Comparison of ENCODE assay signal across 19 cellular contexts in genomic region chr22:17161991-17162390, GRCh38. TPM values are rescaled to one million over a fixed set of nuclear protein-coding genes. Genes with fewer than 3 reads are reported as not detected.
DNase-seq lines count a peak whose midpoint lies in the region; ATAC-seq and TF ChIP-seq lines count a peak whose summit lies in the region.
"Had no signal": no experiment of that assay in that cellular context is flagged by ENCODE, and none has a peak within 500 bp of the region (broad histone marks: within the 10 kb centered on the region; RNA-seq: fewer than 3 reads in every experiment).

No MANE protein-coding gene starts in this region.

- H3K4me3 ChIP-seq in A673 (ENCODE audit: low read depth, low read length, poor library complexity, severe bottlenecking) (no peak overlapping the region), gastrocnemius medialis (no peak overlapping the region), prostate gland (no peak overlapping the region)
- H3K4me3 ChIP-seq: BLaER1 treated with 17β-estradiol and CSF1 and Interleukin-3, amounts not matched to agents 10 nM and 100 nM; GM12878; GM23338 had no signal

- POLR2A ChIA-PET in A673 (lab: Charles Lee; ENCODE audit: low non-redundant PET): no interaction called here

- peak overlapping the region; percentile 42 to 48 (median 46) for H3K4me3 Mint-ChIP-seq in nephron
- H3K4me3 Mint-ChIP-seq: GM23338 had no signal

- no peak overlapping the region for H3K27ac ChIP-seq in A673 (ENCODE audit: low read depth, low read length, poor library complexity, severe bottlenecking)
- no peak overlapping the region for H3K27ac ChIP-seq in gastrocnemius medialis
- no peak overlapping the region for H3K27ac ChIP-seq in prostate gland
- H3K27ac ChIP-seq: BLaER1 treated with 17β-estradiol and CSF1 and Interleukin-3, amounts not matched to agents 10 nM and 100 nM had no signal

- CTCF ChIA-PET in A673 (lab: Charles Lee): interaction anchor here (1.1 kb wide), 1 partner anchor 10 kb away, joined by 3 read pairs; no protein-coding TSS in a partner anchor

- TF ChIP-seq POLR2A in gastrocnemius medialis (IDR thresholded peaks at IDR 0.05): no peak
- TF ChIP-seq POLR2A in prostate gland (IDR thresholded peaks at IDR 0.05): no peak

- DNase-seq in A673 (ENCODE audit: low spot score): no peak
- peak; percentile 65 for DNase-seq in EL
- DNase-seq in RPMI7951 (ENCODE audit: low read depth): peak; percentile 71
- DNase-seq in gastrocnemius medialis: no peak
- no peak for DNase-seq in COR-L47 (lab: John Stamatoyannopoulos, UW)
- DNase-seq in prostate gland (ENCODE audit: low spot score): no peak
- DNase-seq: 8988T; ACHN; CD4-positive, CD25-positive, alpha-beta regulatory T cell; DMS79; H7 had no signal

- no peak overlapping the region for H3K27ac Mint-ChIP-seq in nephron
- H3K27ac Mint-ChIP-seq: CD4-positive, CD25-positive, alpha-beta regulatory T cell; GM23338; IgD-negative memory B cell had no signal

- TF ChIP-seq CTCF in A673 (conservative IDR thresholded peaks at IDR 0.05; ENCODE audit: low read depth, low read length) (no peak), nephron (IDR thresholded peaks at IDR 0.05; ENCODE audit: unreplicated experiment in 3 of 3) (no peak), gastrocnemius medialis (IDR thresholded peaks at IDR 0.05 in 4 of 5, conservative IDR thresholded peaks at IDR 0.05 in 1 of 5) (no peak), prostate gland (IDR thresholded peaks at IDR 0.05) (no peak)

- H3K4me1 Mint-ChIP-seq in nephron: peaks cover 6% of the 10 kb centered on the region

- peaks cover 5% of the 10 kb centered on the region for H3K4me1 ChIP-seq in A673 (ENCODE audit: insufficient read depth, low read length, poor library complexity, severe bottlenecking)
- H3K4me1 ChIP-seq in gastrocnemius medialis: peaks cover 19 to 23% of the 10 kb centered on the region in 2 donors
- H3K4me1 ChIP-seq in prostate gland (replicated peaks): no peaks in the 10 kb centered on the region

- H3K27me3 Mint-ChIP-seq in nephron (ENCODE audit: low read depth): peaks cover 3% of the 10 kb centered on the region
- H3K27me3 Mint-ChIP-seq: IgD-negative memory B cell had no signal

- no peaks in the 10 kb centered on the region for H3K27me3 ChIP-seq in A673 (replicated peaks; ENCODE audit: insufficient read depth, low read depth, low read length, poor library complexity)
- H3K27me3 ChIP-seq in gastrocnemius medialis: no peaks in the 10 kb centered on the region
- H3K27me3 ChIP-seq in prostate gland (replicated peaks; ENCODE audit: insufficient read depth): no peaks in the 10 kb centered on the region
- H3K27me3 ChIP-seq: BLaER1 treated with 17β-estradiol and CSF1 and Interleukin-3, amounts not matched to agents 10 nM and 100 nM had no signal

- in situ Hi-C loops in gastrocnemius medialis (cut with MboI; ENCODE audit: low sequenced_read_pairs in 4 of 4): loop anchor here in 2 of 4 donors (10.0 to 25.0 kb wide), 3 partner anchors 87 to 475 kb away; partner anchors contain the start of genes ATP6V1E1 (in 1 of the 2) and BCL2L13 (in 1 of the 2)

- H3K9me3 Mint-ChIP-seq in nephron: no peaks in the 10 kb centered on the region
- H3K9me3 Mint-ChIP-seq: CD4-positive, CD25-positive, alpha-beta regulatory T cell; GM23338; IgD-negative memory B cell had no signal

- H3K36me3 ChIP-seq in A673 (ENCODE audit: insufficient read depth, low read length, poor library complexity, severe bottlenecking) (peaks cover 4% of the 10 kb centered on the region), gastrocnemius medialis (no peaks in the 10 kb centered on the region), prostate gland (no peaks in the 10 kb centered on the region)

- WGBS in prostate gland: 93% methylated on average over 3 of the region's 3 CpGs

- no peaks in the 10 kb centered on the region for H3K36me3 Mint-ChIP-seq in nephron (ENCODE audit: low read depth)
- H3K36me3 Mint-ChIP-seq: CD4-positive, CD25-positive, alpha-beta regulatory T cell; IgD-negative memory B cell had no signal

- no peaks in the 10 kb centered on the region for H3K9me3 ChIP-seq in A673 (ENCODE audit: low read depth, low read length, poor library complexity, severe bottlenecking)
- no peaks in the 10 kb centered on the region for H3K9me3 ChIP-seq in gastrocnemius medialis
- H3K9me3 ChIP-seq in prostate gland: no peaks in the 10 kb centered on the region
- H3K9me3 ChIP-seq: BLaER1 treated with 17β-estradiol and CSF1 and Interleukin-3, amounts not matched to agents 10 nM and 100 nM had no signal

- intact Hi-C loops in A673 (cut with micrococcal nuclease; ENCODE audit: unreplicated experiment) (no loop called here), gastrocnemius medialis (cut with DNase I; ENCODE audit: low total_unique reads) (no loop called here), prostate gland (cut with DNase I) (loop anchor here (10.0 kb wide), 2 partner anchors 77 to 463 kb away; partner anchors contain the start of genes ATP6V1E1 and IL17RA)

- BruUV-seq in A673 (replicated peaks; lab: Mats Ljungman, UMichigan): TSS peak; percentile 2

- ATAC-seq in gastrocnemius medialis: no peak
- no peak for ATAC-seq in HG02759 (IDR thresholded peaks at IDR 0.05; ENCODE audit: unreplicated experiment)
- ATAC-seq: GM12878, GM23338 had no signal

RNA-seq across cellular contexts. Expression of gene HDHD5, which starts 2.9 kb away (rescaled TPM):
- total RNA-seq in A673 (2021): 59.4 and 61.6 TPM in 2 replicates
- 22.2 and 26.3 TPM in 2 replicates for total RNA-seq in RPMI7951 (2014; rRNA removed; shearing (Covaris generic))
- 10 to 100 TPM; 32.0 to 38.5 (median 35.1) TPM for total RNA-seq in gastrocnemius medialis
- total RNA-seq in prostate gland: 10 to 100 TPM; 38.7 to 51.6 TPM

RNA-seq across cellular contexts. Expression of gene TMEM121B, which starts 40.8 kb away (rescaled TPM):
- total RNA-seq in A673 (2021): 2.5 and 3.0 TPM in 2 replicates
- total RNA-seq in RPMI7951 (2014; rRNA removed; shearing (Covaris generic)): not detected in 2 replicates
- under 1 TPM; 0.17 to 0.29 (median 0.24) TPM for total RNA-seq in gastrocnemius medialis
- 10 to 100 TPM in 1 of 2 donors, 1 to 10 TPM in 1; 7.6 to 15.5 TPM for total RNA-seq in prostate gland

RNA-seq across cellular contexts. Expression of gene ADA2, which starts 57.2 kb away (rescaled TPM):
- total RNA-seq in A673 (2021): 4.1 and 4.9 TPM in 2 replicates
- total RNA-seq in RPMI7951 (2014; rRNA removed; shearing (Covaris generic)): 4.6 and 5.2 TPM in 2 replicates
- total RNA-seq in gastrocnemius medialis: 1 to 10 TPM; 2.2 to 3.4 (median 2.7) TPM
- total RNA-seq in prostate gland: 10 to 100 TPM; 11.8 to 42.9 TPM
- total RNA-seq: G401, HT1080 had no signal

Comparison
In these comparisons a context has a peak if more than half of its experiments do, and no peak if none do; other contexts are left out.
1. DNase-seq: peak in EL (single experiment) and RPMI7951 (single experiment); none in A673 (single experiment), gastrocnemius medialis (0 of 2), COR-L47 (single experiment) and prostate gland (single experiment).